In genomic region chr17:82318169-82318498, GRCh38 we compare ENCODE assay signal across 18 cellular contexts. TPM values are rescaled to one million over a fixed set of nuclear protein-coding genes. Genes with fewer than 3 reads are reported as not detected.
DNase-seq lines count a peak whose midpoint lies in the region; ATAC-seq, FAIRE-seq and TF ChIP-seq lines count a peak whose summit lies in the region.
"Had no signal": no experiment of that assay in that cellular context is flagged by ENCODE, and none has a peak within 500 bp of the region (broad histone marks: within the 10 kb centered on the region; RNA-seq: fewer than 3 reads in every experiment).

No MANE protein-coding gene starts in this region.

- no peak for ATAC-seq in HepG2
- ATAC-seq in right lobe of liver = no peak
- ATAC-seq in PC-3 = no peak
- ATAC-seq: GM12878 had no signal

- H3K36me3 ChIP-seq in HepG2 (replicated peaks in 1 of 2; ENCODE audit: control insufficient read depth in 1 of 2, insufficient read depth in 2 of 2, low read length in 2 of 2) = no peaks in the 10 kb centered on the region
- H3K36me3 ChIP-seq in right lobe of liver = no peaks in the 10 kb centered on the region
- H3K36me3 ChIP-seq in Loucy (ENCODE audit: insufficient read depth, low read length) = no peaks in the 10 kb centered on the region
- no peaks in the 10 kb centered on the region for H3K36me3 ChIP-seq in neuronal stem cell (replicated peaks in 1 of 2; ENCODE audit: control insufficient read depth in 2 of 2, insufficient read depth in 2 of 2, low read length in 2 of 2)
- no peaks in the 10 kb centered on the region for H3K36me3 ChIP-seq in PC-3 (ENCODE audit: low read depth, low read length)

- in situ Hi-C loops in HepG2 (cut with HindIII; ENCODE audit: extremely low pct_ligation_motif_present, low pct_unique_long_range_greater_than_20kb) = no loop called here

- no peak overlapping the region for H3K27ac Mint-ChIP-seq in T-helper 2 cell treated with Interferon-gamma antibody and Interleukin-4, amounts not matched to agents 5 μg/mL and 100 μg/mL, for 36 hours
- H3K27ac Mint-ChIP-seq: CD14-positive monocyte, GM23338, H9, IgD-negative memory B cell had no signal

- peak overlapping the region; percentile 67 for H2BK15ac ChIP-seq in neuronal stem cell (ENCODE audit: low read length)

- H3K9me3 Mint-ChIP-seq in T-helper 2 cell treated with Interferon-gamma antibody and Interleukin-4, amounts not matched to agents 5 μg/mL and 100 μg/mL, for 36 hours = no peaks in the 10 kb centered on the region
- H3K9me3 Mint-ChIP-seq: CD8-positive, alpha-beta memory T cell; GM23338; H9; IgD-negative memory B cell had no signal

- peaks cover 3% of the 10 kb centered on the region for H3K79me2 ChIP-seq in HepG2 (ENCODE audit: insufficient read depth, low read length)
- peaks cover 35% of the 10 kb centered on the region for H3K79me2 ChIP-seq in Loucy (ENCODE audit: insufficient read depth, low read length)
- no peaks in the 10 kb centered on the region for H3K79me2 ChIP-seq in PC-3 (ENCODE audit: low read length)

- peak overlapping the region; percentile 81 for H2AK5ac ChIP-seq in neuronal stem cell (ENCODE audit: low read depth, low read length)

- peaks cover 17% of the 10 kb centered on the region for H3K4me1 Mint-ChIP-seq in T-helper 2 cell treated with Interferon-gamma antibody and Interleukin-4, amounts not matched to agents 5 μg/mL and 100 μg/mL, for 36 hours (ENCODE audit: low read depth)

- TF ChIP-seq POLR2A in HepG2 (IDR thresholded peaks at IDR 0.05; ENCODE audit: insufficient read depth in 1 of 2, low read depth in 2 of 2, low read length in 2 of 2) (no peak), right lobe of liver (IDR thresholded peaks at IDR 0.05) (no peak)

- H3K79me1 ChIP-seq in neuronal stem cell (ENCODE audit: low read depth, low read length) = peaks cover 3% of the 10 kb centered on the region

- BruUV-seq in HepG2 (replicated peaks; lab: Mats Ljungman, UMichigan) (no TSS peak), PC-3 (replicated peaks; lab: Mats Ljungman, UMichigan) (no TSS peak)

- no peak overlapping the region for H3K14ac ChIP-seq in neuronal stem cell (ENCODE audit: low read length)

- no peak overlapping the region for H3K23ac ChIP-seq in neuronal stem cell (ENCODE audit: low read depth, low read length, poor library complexity)

- H3K27ac ChIP-seq in HepG2 (ENCODE audit: extremely low read length, insufficient read depth, low read length) (peak overlapping the region; percentile 54), right lobe of liver (no peak overlapping the region), neuronal stem cell (replicated peaks; ENCODE audit: low read length) (no peak overlapping the region), PC-3 (ENCODE audit: low read length) (no peak overlapping the region)

- H3K9me2 ChIP-seq in Loucy (replicated peaks; ENCODE audit: low read depth, low read length) (no peaks in the 10 kb centered on the region), PC-3 (replicated peaks; ENCODE audit: low read length) (no peaks in the 10 kb centered on the region)

- intact Hi-C loops in HepG2 (cut with micrococcal nuclease; ENCODE audit: unreplicated experiment) = no loop called here
- intact Hi-C loops in right lobe of liver (cut with DNase I) = loop anchor here in 1 of 2 donors (5.0 kb wide), 1 partner anchor 81 kb away; no protein-coding TSS in a partner anchor
- intact Hi-C loops in PC-3 (cut with micrococcal nuclease) = no loop called here

- peak overlapping the region; percentile 64 for H3K9ac ChIP-seq in HepG2 (ENCODE audit: insufficient read depth, low read depth, low read length)
- H3K9ac ChIP-seq in Loucy (ENCODE audit: low read depth, low read length, poor library complexity, severe bottlenecking) = no peak overlapping the region
- H3K9ac ChIP-seq in neuronal stem cell (ENCODE audit: low read depth, low read length, poor library complexity) = no peak overlapping the region
- H3K9ac ChIP-seq in PC-3 (ENCODE audit: low read length) = no peak overlapping the region

- H4K91ac ChIP-seq in neuronal stem cell (ENCODE audit: low read depth, low read length, poor library complexity) = no peak overlapping the region

- H3K36me3 Mint-ChIP-seq in T-helper 2 cell treated with Interferon-gamma antibody and Interleukin-4, amounts not matched to agents 5 μg/mL and 100 μg/mL, for 36 hours (ENCODE audit: low read depth) = peaks cover 16% of the 10 kb centered on the region

- no peak for FAIRE-seq in HepG2 (lab: Jason Lieb, UNC)
- FAIRE-seq: GM12878, GM18507 had no signal

- CTCF ChIA-PET in HepG2 (lab: Yijun Ruan, JAX; ENCODE audit: low intra/inter-chr PET ratio, low total read pairs) = no interaction called here
- CTCF ChIA-PET in PC-3 (lab: Charles Lee) = no interaction called here

- peaks cover 69% of the 10 kb centered on the region for H3K4me1 ChIP-seq in HepG2 (ENCODE audit: insufficient read depth, low read length)
- H3K4me1 ChIP-seq in right lobe of liver = no peaks in the 10 kb centered on the region
- peaks cover 28% of the 10 kb centered on the region for H3K4me1 ChIP-seq in Loucy (ENCODE audit: insufficient read depth, low read length, poor library complexity, severe bottlenecking)
- peaks cover 11 to 21% of the 10 kb centered on the region in 2 donors for H3K4me1 ChIP-seq in neuronal stem cell (ENCODE audit: control insufficient read depth in 2 of 2, insufficient read depth in 1 of 2, low read depth in 1 of 2, low read length in 2 of 2)
- no peaks in the 10 kb centered on the region; the same call in 1 of the 2 replicates for H3K4me1 ChIP-seq in PC-3 (ENCODE audit: insufficient read depth, low read length)

- H4K8ac ChIP-seq in neuronal stem cell (ENCODE audit: low read depth, low read length) = no peak overlapping the region

- H3K9me3 ChIP-seq in HepG2 (ENCODE audit: low read length) (no peaks in the 10 kb centered on the region), right lobe of liver (no peaks in the 10 kb centered on the region), Loucy (ENCODE audit: insufficient read depth, low read depth, low read length) (no peaks in the 10 kb centered on the region), neuronal stem cell (replicated peaks in 1 of 2; ENCODE audit: control insufficient read depth in 2 of 2, insufficient read depth in 1 of 2, low read depth in 1 of 2, low read length in 2 of 2) (peaks cover 7 to 10% of the 10 kb centered on the region in 2 donors), PC-3 (ENCODE audit: low read length) (no peaks in the 10 kb centered on the region)

- H3K4me2 ChIP-seq in HepG2 (ENCODE audit: low read depth, low read length) = peak overlapping the region; percentile 88
- peak overlapping the region; percentile 95 for H3K4me2 ChIP-seq in Loucy (ENCODE audit: low read depth, low read length, poor library complexity, severe bottlenecking)
- H3K4me2 ChIP-seq in neuronal stem cell (ENCODE audit: insufficient read depth, low read length, poor library complexity, severe bottlenecking) = no peak overlapping the region
- H3K4me2 ChIP-seq in PC-3 (ENCODE audit: low read length) = no peak overlapping the region
- H3K4me2 ChIP-seq: GM23338 had no signal

- H2BK120ac ChIP-seq in neuronal stem cell (ENCODE audit: low read depth, low read length) = peak overlapping the region; percentile 28

- peak overlapping the region; percentile 90 for H2BK5ac ChIP-seq in neuronal stem cell (ENCODE audit: low read length)

- H2BK12ac ChIP-seq in neuronal stem cell (ENCODE audit: low read length) = peak overlapping the region; percentile 14

- H3K27me3 Mint-ChIP-seq in T-helper 2 cell treated with Interferon-gamma antibody and Interleukin-4, amounts not matched to agents 5 μg/mL and 100 μg/mL, for 36 hours (ENCODE audit: low read depth) = no peaks in the 10 kb centered on the region

- no peak for TF ChIP-seq RAD21 in HepG2 (CRISPR knock-in tag; IDR thresholded peaks at IDR 0.05)

- no peak overlapping the region for H3K4me3 Mint-ChIP-seq in T-helper 2 cell treated with Interferon-gamma antibody and Interleukin-4, amounts not matched to agents 5 μg/mL and 100 μg/mL, for 36 hours
- H3K4me3 Mint-ChIP-seq: CD14-positive monocyte, GM23338, H9, IgD-negative memory B cell had no signal

- peak overlapping the region; percentile 48 for H3K18ac ChIP-seq in neuronal stem cell (ENCODE audit: low read length)

- DNase-seq in HepG2 (ENCODE audit: low spot score) (no peak), right lobe of liver (no peak), neuronal stem cell (ENCODE audit: low spot score) (no peak), PC-3 (no peak)
- no peak for DNase-seq in T-helper 2 cell treated with Interferon-gamma antibody and Interleukin-4, amounts not matched to agents 5 μg/mL and 100 μg/mL, for 36 hours (ENCODE audit: low spot score)
- DNase-seq: H9, KG1 had no signal

- TF ChIP-seq CTCF in HepG2 (CRISPR knock-in tag; IDR thresholded peaks at IDR 0.05) (0 out of 2 replicates have a peak, but pooled peaks have one; percentile 1), right lobe of liver (IDR thresholded peaks at IDR 0.05) (no peak), Loucy (conservative IDR thresholded peaks at IDR 0.05; ENCODE audit: low read length) (no peak), PC-3 (conservative IDR thresholded peaks at IDR 0.05; ENCODE audit: low read depth, low read length) (no peak)

- H3K4ac ChIP-seq in neuronal stem cell (ENCODE audit: low read length) = no peak overlapping the region

- TF ChIP-seq EP300 in HepG2 (IDR thresholded peaks at IDR 0.05; ENCODE audit: low read depth in 2 of 2, low read length in 2 of 2) (no peak), HepG2 (CRISPR knock-in tag; IDR thresholded peaks at IDR 0.05; ENCODE audit: borderline replicate concordance) (no peak)

- no peaks in the 10 kb centered on the region for H4K20me1 ChIP-seq in HepG2 (ENCODE audit: insufficient read depth, low read length)
- no peaks in the 10 kb centered on the region for H4K20me1 ChIP-seq in Loucy (ENCODE audit: insufficient read depth, low read length, poor library complexity, severe bottlenecking)
- no peaks in the 10 kb centered on the region for H4K20me1 ChIP-seq in PC-3 (ENCODE audit: low read length)

- 72% methylated on average over 20 of the region's 20 CpGs for WGBS in HepG2 (ENCODE audit: low lambda C conversion rate)
- 97% methylated on average over 14 of the region's 20 CpGs for WGBS in right lobe of liver (ENCODE audit: insufficient coverage, low coverage, low lambda C conversion rate, missing lambda C conversion rate)
- WGBS in neuronal stem cell (ENCODE audit: extremely low coverage in 2 of 2, insufficient read length in 2 of 2, insufficient replicate concordance in 1 of 2), 2 donors = no CpG with 5 or more reads among the region's 20 CpGs

- H2AFZ ChIP-seq in HepG2 (ENCODE audit: low read length) = no peak overlapping the region
- no peak overlapping the region for H2AFZ ChIP-seq in Loucy (ENCODE audit: low read length)
- no peak overlapping the region for H2AFZ ChIP-seq in neuronal stem cell (ENCODE audit: low read length)
- no peak overlapping the region for H2AFZ ChIP-seq in PC-3 (ENCODE audit: low read length)
- H2AFZ ChIP-seq: GM23338 had no signal

- H3K27me3 ChIP-seq in HepG2 (ENCODE audit: control insufficient read depth in 1 of 2, insufficient read depth in 2 of 2, low read length in 2 of 2) = no peaks in the 10 kb centered on the region; a peak in 1 of 5 replicates
- H3K27me3 ChIP-seq in right lobe of liver = no peaks in the 10 kb centered on the region
- H3K27me3 ChIP-seq in Loucy (ENCODE audit: insufficient read depth, low read length, poor library complexity, severe bottlenecking) = no peaks in the 10 kb centered on the region
- H3K27me3 ChIP-seq in neuronal stem cell (ENCODE audit: control insufficient read depth in 3 of 3, insufficient read depth in 3 of 3, low read depth in 1 of 3, low read length in 3 of 3) = peaks cover 0 to 40% (median 5%) of the 10 kb centered on the region in 3 experiments
- no peaks in the 10 kb centered on the region for H3K27me3 ChIP-seq in PC-3 (ENCODE audit: low read length)

- POLR2A ChIA-PET in HepG2 (lab: Yijun Ruan, JAX) (interaction anchor here (0.9 to 2.6 kb wide), 16 partner anchors 9 to 261 kb away, joined by 3 to 152 read pairs (median 8); partner anchors contain the start of genes CSNK1D and SLC16A3), PC-3 (lab: Charles Lee; ENCODE audit: unreplicated experiment) (no interaction called here)

- 0 out of 2 replicates have a peak, but pooled peaks cover 5% of the 10 kb centered on the region for H3F3A ChIP-seq in Loucy (ENCODE audit: low read depth)
- H3F3A ChIP-seq in PC-3 (ENCODE audit: low read length, unreplicated experiment) = peaks cover 3% of the 10 kb centered on the region

- H3K4me3 ChIP-seq in HepG2 (replicated peaks in 1 of 3; ENCODE audit: insufficient read depth in 1 of 3, low read depth in 2 of 3, low read length in 3 of 3) (peak overlapping the region; percentile 63 to 72 (median 69); a peak in 5 of 6 replicates), right lobe of liver (no peak overlapping the region), Loucy (ENCODE audit: low read length, poor library complexity, severe bottlenecking) (no peak overlapping the region), neuronal stem cell (ENCODE audit: low read length in 2 of 2) (peak overlapping the region in 1 of 2 donors; percentile 33), PC-3 (ENCODE audit: low read length) (no peak overlapping the region)
- H3K4me3 ChIP-seq: GM12878, GM23338 had no signal

RNA-seq across cellular contexts. Expression of gene CD7, which starts 0.7 kb away (rescaled TPM):
- 29.7 and 67.6 TPM in 2 replicates for total RNA-seq in HepG2 (2016; rRNA removed; fragmentation: Illumina TruSeq; extraction: Trizol)
- total RNA-seq in HepG2 (2016; cell fraction: cytosol; rRNA removed; fragmentation: Illumina TruSeq; extraction: Trizol; ENCODE audit: low read depth) = 23.3 and 25.5 TPM in 2 replicates
- total RNA-seq in HepG2 (2016; cell fraction: insoluble cytoplasmic fraction; rRNA removed; fragmentation: Illumina TruSeq; extraction: Trizol) = 24.7 and 74.3 TPM in 2 replicates
- 36.8 and 47.2 TPM in 2 replicates for total RNA-seq in HepG2 (2016; cell fraction: membrane; rRNA removed; fragmentation: Illumina TruSeq; extraction: Trizol)
- 53.2 and 64.7 TPM in 2 replicates for total RNA-seq in HepG2 (2016; cell fraction: nucleus; rRNA removed; fragmentation: Illumina TruSeq; extraction: Trizol)
- polyA plus RNA-seq in HepG2 (2011; rRNA removed) = 72.7 and 76.4 TPM in 2 replicates
- 34.4 and 89.4 TPM in 2 replicates for polyA plus RNA-seq in HepG2 (2011; cell fraction: cytosol; rRNA removed)
- polyA plus RNA-seq in HepG2 (2011; cell fraction: nucleus; rRNA removed) = 127 and 155 TPM in 2 replicates
- polyA plus RNA-seq in HepG2 (2012) = 46.2 and 62.8 TPM in 2 replicates
- polyA plus RNA-seq in HepG2 (2016; cell fraction: cytosol; fragmentation: Illumina TruSeq; extraction: Trizol; ENCODE audit: low read depth) = 56.5 and 63.8 TPM in 2 replicates
- polyA plus RNA-seq in HepG2 (2016; cell fraction: insoluble cytoplasmic fraction; fragmentation: Illumina TruSeq; extraction: Trizol; ENCODE audit: low read depth) = 56.7 and 68.4 TPM in 2 replicates
- 78.3 and 78.6 TPM in 2 replicates for polyA plus RNA-seq in HepG2 (2016; cell fraction: membrane; fragmentation: Illumina TruSeq; extraction: Trizol; ENCODE audit: low read depth)
- polyA plus RNA-seq in HepG2 (2016; cell fraction: nucleus; fragmentation: Illumina TruSeq; extraction: Trizol; ENCODE audit: insufficient read depth, low read depth) = 226 and 244 TPM in 2 replicates
- 43.3 TPM in 1 of 2 replicates, not detected in the other for polyA minus RNA-seq in HepG2 (2011; rRNA and poly(A)+ RNA removed; ENCODE audit: low replicate concordance)
- 31.0 and 32.1 TPM in 2 replicates for polyA minus RNA-seq in HepG2 (2011; cell fraction: cytosol; rRNA and poly(A)+ RNA removed)
- polyA minus RNA-seq in HepG2 (2011; cell fraction: nucleus; rRNA and poly(A)+ RNA removed) = 7.9 and 8.8 TPM in 2 replicates
- 1 to 10 TPM in 4 of 6 experiments, under 1 TPM in 2; 0.31 to 3.2 (median 1.3) TPM for total RNA-seq in right lobe of liver
- 1.5 TPM for polyA plus RNA-seq in neuronal stem cell (2013, experiment 1 of 2)
- 1.5 TPM for polyA plus RNA-seq in neuronal stem cell (2013, experiment 2 of 2)
- 0.15 and 0.98 TPM in 2 replicates for total RNA-seq in PC-3 (2014; rRNA removed)
- total RNA-seq: A673, HT-29 had no signal
- polyA plus RNA-seq: GM12878 had no signal

RNA-seq across cellular contexts. Expression of gene SECTM1, which starts 15.4 kb away (rescaled TPM):
- total RNA-seq in HepG2 (2016; rRNA removed; fragmentation: Illumina TruSeq; extraction: Trizol) (2.4 and 5.3 TPM in 2 replicates), right lobe of liver (1 to 10 TPM; 3.9 to 7.4 (median 5.8) TPM), PC-3 (2014; rRNA removed) (56.0 and 61.7 TPM in 2 replicates)
- 3.3 TPM in 2 replicates for total RNA-seq in HepG2 (2016; cell fraction: cytosol; rRNA removed; fragmentation: Illumina TruSeq; extraction: Trizol; ENCODE audit: low read depth)
- total RNA-seq in HepG2 (2016; cell fraction: insoluble cytoplasmic fraction; rRNA removed; fragmentation: Illumina TruSeq; extraction: Trizol) = 3.0 and 5.5 TPM in 2 replicates
- total RNA-seq in HepG2 (2016; cell fraction: membrane; rRNA removed; fragmentation: Illumina TruSeq; extraction: Trizol) = 3.8 and 5.6 TPM in 2 replicates
- 6.9 and 7.3 TPM in 2 replicates for total RNA-seq in HepG2 (2016; cell fraction: nucleus; rRNA removed; fragmentation: Illumina TruSeq; extraction: Trizol)
- polyA plus RNA-seq in HepG2 (2011; rRNA removed) = 3.5 and 4.2 TPM in 2 replicates
- polyA plus RNA-seq in HepG2 (2011; cell fraction: cytosol; rRNA removed) = 2.7 and 4.2 TPM in 2 replicates
- 6.7 and 7.1 TPM in 2 replicates for polyA plus RNA-seq in HepG2 (2011; cell fraction: nucleus; rRNA removed)
- 5.0 and 7.2 TPM in 2 replicates for polyA plus RNA-seq in HepG2 (2012)
- 2.6 and 3.4 TPM in 2 replicates for polyA plus RNA-seq in HepG2 (2016; cell fraction: cytosol; fragmentation: Illumina TruSeq; extraction: Trizol; ENCODE audit: low read depth)
- 4.0 and 4.2 TPM in 2 replicates for polyA plus RNA-seq in HepG2 (2016; cell fraction: insoluble cytoplasmic fraction; fragmentation: Illumina TruSeq; extraction: Trizol; ENCODE audit: low read depth)
- polyA plus RNA-seq in HepG2 (2016; cell fraction: membrane; fragmentation: Illumina TruSeq; extraction: Trizol; ENCODE audit: low read depth) = 4.3 and 4.7 TPM in 2 replicates
- 5.1 and 5.5 TPM in 2 replicates for polyA plus RNA-seq in HepG2 (2016; cell fraction: nucleus; fragmentation: Illumina TruSeq; extraction: Trizol; ENCODE audit: insufficient read depth, low read depth)
- 8.8 and 15.0 TPM in 2 replicates for polyA minus RNA-seq in HepG2 (2011; rRNA and poly(A)+ RNA removed; ENCODE audit: low replicate concordance)
- 1.9 and 2.6 TPM in 2 replicates for polyA minus RNA-seq in HepG2 (2011; cell fraction: cytosol; rRNA and poly(A)+ RNA removed)
- 5.0 and 7.3 TPM in 2 replicates for polyA minus RNA-seq in HepG2 (2011; cell fraction: nucleus; rRNA and poly(A)+ RNA removed)
- polyA plus RNA-seq in neuronal stem cell (2013, experiment 1 of 2) = 0.39 TPM
- polyA plus RNA-seq in neuronal stem cell (2013, experiment 2 of 2) = 0.65 TPM
- total RNA-seq: GM12878 had no signal

RNA-seq across cellular contexts. Expression of gene TEX19, which starts 40.9 kb away (rescaled TPM):
- total RNA-seq in HepG2 (2016; rRNA removed; fragmentation: Illumina TruSeq; extraction: Trizol) (1.3 and 1.8 TPM in 2 replicates), right lobe of liver (not detected), PC-3 (2014; rRNA removed) (0.46 and 1.2 TPM in 2 replicates)
- total RNA-seq in HepG2 (2016; cell fraction: cytosol; rRNA removed; fragmentation: Illumina TruSeq; extraction: Trizol; ENCODE audit: low read depth) = 0.61 and 0.62 TPM in 2 replicates
- total RNA-seq in HepG2 (2016; cell fraction: insoluble cytoplasmic fraction; rRNA removed; fragmentation: Illumina TruSeq; extraction: Trizol) = 1.6 TPM in 2 replicates
- 1.4 and 1.7 TPM in 2 replicates for total RNA-seq in HepG2 (2016; cell fraction: membrane; rRNA removed; fragmentation: Illumina TruSeq; extraction: Trizol)
- 0.31 and 0.50 TPM in 2 replicates for total RNA-seq in HepG2 (2016; cell fraction: nucleus; rRNA removed; fragmentation: Illumina TruSeq; extraction: Trizol)
- 4.9 and 6.0 TPM in 2 replicates for polyA plus RNA-seq in HepG2 (2011; rRNA removed)
- 4.4 and 5.4 TPM in 2 replicates for polyA plus RNA-seq in HepG2 (2011; cell fraction: cytosol; rRNA removed)
- 1.8 TPM in 2 replicates for polyA plus RNA-seq in HepG2 (2011; cell fraction: nucleus; rRNA removed)
- 3.9 TPM in 2 replicates for polyA plus RNA-seq in HepG2 (2012)
- polyA plus RNA-seq in HepG2 (2016; cell fraction: cytosol; fragmentation: Illumina TruSeq; extraction: Trizol; ENCODE audit: low read depth) = 0.29 and 0.36 TPM in 2 replicates
- polyA plus RNA-seq in HepG2 (2016; cell fraction: insoluble cytoplasmic fraction; fragmentation: Illumina TruSeq; extraction: Trizol; ENCODE audit: low read depth) = 1.2 and 1.6 TPM in 2 replicates
- polyA plus RNA-seq in HepG2 (2016; cell fraction: membrane; fragmentation: Illumina TruSeq; extraction: Trizol; ENCODE audit: low read depth) = 0.61 and 0.72 TPM in 2 replicates
- 0.55 and 1.4 TPM in 2 replicates for polyA plus RNA-seq in HepG2 (2016; cell fraction: nucleus; fragmentation: Illumina TruSeq; extraction: Trizol; ENCODE audit: insufficient read depth, low read depth)
- polyA minus RNA-seq in HepG2 (2011; rRNA and poly(A)+ RNA removed; ENCODE audit: low replicate concordance) = 1.6 and 8.6 TPM in 2 replicates
- 1.8 and 2.5 TPM in 2 replicates for polyA minus RNA-seq in HepG2 (2011; cell fraction: cytosol; rRNA and poly(A)+ RNA removed)
- 0.26 and 0.50 TPM in 2 replicates for polyA minus RNA-seq in HepG2 (2011; cell fraction: nucleus; rRNA and poly(A)+ RNA removed)
- polyA plus RNA-seq in neuronal stem cell (2013, experiment 1 of 2) = 0.28 TPM
- 0.19 TPM for polyA plus RNA-seq in neuronal stem cell (2013, experiment 2 of 2)
- total RNA-seq: CD8-positive, alpha-beta memory T cell had no signal
- polyA plus RNA-seq: CD14-positive monocyte; CD8-positive, alpha-beta memory T cell had no signal

RNA-seq across cellular contexts. Expression of gene CSNK1D, which starts 44.6 kb away (rescaled TPM):
- total RNA-seq in HepG2 (2016; rRNA removed; fragmentation: Illumina TruSeq; extraction: Trizol) = 28.4 and 31.5 TPM in 2 replicates
- total RNA-seq in HepG2 (2016; cell fraction: cytosol; rRNA removed; fragmentation: Illumina TruSeq; extraction: Trizol; ENCODE audit: low read depth) = 19.2 and 20.4 TPM in 2 replicates
- 23.0 and 34.1 TPM in 2 replicates for total RNA-seq in HepG2 (2016; cell fraction: insoluble cytoplasmic fraction; rRNA removed; fragmentation: Illumina TruSeq; extraction: Trizol)
- total RNA-seq in HepG2 (2016; cell fraction: membrane; rRNA removed; fragmentation: Illumina TruSeq; extraction: Trizol) = 24.3 and 26.6 TPM in 2 replicates
- total RNA-seq in HepG2 (2016; cell fraction: nucleus; rRNA removed; fragmentation: Illumina TruSeq; extraction: Trizol) = 42.8 and 45.6 TPM in 2 replicates
- polyA plus RNA-seq in HepG2 (2011; rRNA removed) = 128 and 148 TPM in 2 replicates
- 81.5 and 90.2 TPM in 2 replicates for polyA plus RNA-seq in HepG2 (2011; cell fraction: cytosol; rRNA removed)
- 1,010 and 1,066 TPM in 2 replicates for polyA plus RNA-seq in HepG2 (2011; cell fraction: nucleus; rRNA removed)
- 164 and 234 TPM in 2 replicates for polyA plus RNA-seq in HepG2 (2012)
- polyA plus RNA-seq in HepG2 (2016; cell fraction: cytosol; fragmentation: Illumina TruSeq; extraction: Trizol; ENCODE audit: low read depth) = 19.6 and 21.8 TPM in 2 replicates
- polyA plus RNA-seq in HepG2 (2016; cell fraction: insoluble cytoplasmic fraction; fragmentation: Illumina TruSeq; extraction: Trizol; ENCODE audit: low read depth) = 71.8 and 89.7 TPM in 2 replicates
- 40.8 and 42.7 TPM in 2 replicates for polyA plus RNA-seq in HepG2 (2016; cell fraction: membrane; fragmentation: Illumina TruSeq; extraction: Trizol; ENCODE audit: low read depth)
- 316 and 342 TPM in 2 replicates for polyA plus RNA-seq in HepG2 (2016; cell fraction: nucleus; fragmentation: Illumina TruSeq; extraction: Trizol; ENCODE audit: insufficient read depth, low read depth)
- 78.0 and 103 TPM in 2 replicates for polyA minus RNA-seq in HepG2 (2011; rRNA and poly(A)+ RNA removed; ENCODE audit: low replicate concordance)
- 51.7 and 60.9 TPM in 2 replicates for polyA minus RNA-seq in HepG2 (2011; cell fraction: cytosol; rRNA and poly(A)+ RNA removed)
- polyA minus RNA-seq in HepG2 (2011; cell fraction: nucleus; rRNA and poly(A)+ RNA removed) = 117 and 118 TPM in 2 replicates
- 10 to 100 TPM; 32.7 to 73.0 (median 45.9) TPM for total RNA-seq in right lobe of liver
- polyA plus RNA-seq in neuronal stem cell (2013, experiment 1 of 2) = 70.3 TPM
- polyA plus RNA-seq in neuronal stem cell (2013, experiment 2 of 2) = 72.1 TPM
- 58.6 and 73.5 TPM in 2 replicates for total RNA-seq in PC-3 (2014; rRNA removed)

RNA-seq across cellular contexts. Expression of gene UTS2R, which starts 53.4 kb away (rescaled TPM):
- total RNA-seq in HepG2 (2016; rRNA removed; fragmentation: Illumina TruSeq; extraction: Trizol) = 0.13 TPM in 1 of 2 replicates, not detected in the other
- total RNA-seq in HepG2 (2016; cell fraction: cytosol; rRNA removed; fragmentation: Illumina TruSeq; extraction: Trizol; ENCODE audit: low read depth) = not detected in 2 replicates
- total RNA-seq in HepG2 (2016; cell fraction: insoluble cytoplasmic fraction; rRNA removed; fragmentation: Illumina TruSeq; extraction: Trizol) = 0.11 TPM in 1 of 2 replicates, not detected in the other
- not detected in 2 replicates for total RNA-seq in HepG2 (2016; cell fraction: membrane; rRNA removed; fragmentation: Illumina TruSeq; extraction: Trizol)
- total RNA-seq in HepG2 (2016; cell fraction: nucleus; rRNA removed; fragmentation: Illumina TruSeq; extraction: Trizol) = 0.38 TPM in 1 of 2 replicates, not detected in the other
- polyA plus RNA-seq in HepG2 (2011; rRNA removed) = 0.10 and 0.15 TPM in 2 replicates
- polyA plus RNA-seq in HepG2 (2011; cell fraction: cytosol; rRNA removed) = 0.08 and 0.12 TPM in 2 replicates
- 1.7 and 2.2 TPM in 2 replicates for polyA plus RNA-seq in HepG2 (2011; cell fraction: nucleus; rRNA removed)
- 0.19 and 0.20 TPM in 2 replicates for polyA plus RNA-seq in HepG2 (2012)
- polyA plus RNA-seq in HepG2 (2016; cell fraction: cytosol; fragmentation: Illumina TruSeq; extraction: Trizol; ENCODE audit: low read depth) = not detected in 2 replicates
- 0.17 TPM in 1 of 2 replicates, not detected in the other for polyA plus RNA-seq in HepG2 (2016; cell fraction: insoluble cytoplasmic fraction; fragmentation: Illumina TruSeq; extraction: Trizol; ENCODE audit: low read depth)
- polyA plus RNA-seq in HepG2 (2016; cell fraction: membrane; fragmentation: Illumina TruSeq; extraction: Trizol; ENCODE audit: low read depth) = not detected in 2 replicates
- not detected in 2 replicates for polyA plus RNA-seq in HepG2 (2016; cell fraction: nucleus; fragmentation: Illumina TruSeq; extraction: Trizol; ENCODE audit: insufficient read depth, low read depth)
- polyA minus RNA-seq in HepG2 (2011; rRNA and poly(A)+ RNA removed; ENCODE audit: low replicate concordance) = 0.32 TPM in 1 of 2 replicates, not detected in the other
- not detected in 2 replicates for polyA minus RNA-seq in HepG2 (2011; cell fraction: cytosol; rRNA and poly(A)+ RNA removed)
- polyA minus RNA-seq in HepG2 (2011; cell fraction: nucleus; rRNA and poly(A)+ RNA removed) = 0.50 TPM in 1 of 2 replicates, not detected in the other
- total RNA-seq in right lobe of liver = not detected
- polyA plus RNA-seq in neuronal stem cell (2013, experiment 1 of 2) = 0.11 TPM
- polyA plus RNA-seq in neuronal stem cell (2013, experiment 2 of 2) = 0.12 TPM
- not detected in 2 replicates for total RNA-seq in PC-3 (2014; rRNA removed)
- total RNA-seq: CD8-positive, alpha-beta memory T cell; G401; HT-29 had no signal
- polyA plus RNA-seq: BJ; CD14-positive monocyte; CD8-positive, alpha-beta memory T cell; GM23338; IgD-negative memory B cell had no signal

Comparison
In these comparisons a context has a peak if more than half of its experiments do, and no peak if none do; other contexts are left out.
1. H3K4me3 ChIP-seq: peak in HepG2 (3 of 3); none in right lobe of liver (0 of 3), Loucy (single experiment) and PC-3 (single experiment).
2. RNA of gene CD7, which starts 0.7 kb away (total RNA-seq): 23.3 to 74.3 TPM in HepG2; 0.31 to 3.2 TPM in right lobe of liver and 0.15 to 0.98 TPM in PC-3; every median in the first group is over 4 times any median in the second.
3. H3K4me2 ChIP-seq: peak in HepG2 (single experiment) and Loucy (single experiment); none in neuronal stem cell (single experiment) and PC-3 (single experiment).